Comparison of ENCODE assay signal across 19 cellular contexts in the genomic region with DNA sequence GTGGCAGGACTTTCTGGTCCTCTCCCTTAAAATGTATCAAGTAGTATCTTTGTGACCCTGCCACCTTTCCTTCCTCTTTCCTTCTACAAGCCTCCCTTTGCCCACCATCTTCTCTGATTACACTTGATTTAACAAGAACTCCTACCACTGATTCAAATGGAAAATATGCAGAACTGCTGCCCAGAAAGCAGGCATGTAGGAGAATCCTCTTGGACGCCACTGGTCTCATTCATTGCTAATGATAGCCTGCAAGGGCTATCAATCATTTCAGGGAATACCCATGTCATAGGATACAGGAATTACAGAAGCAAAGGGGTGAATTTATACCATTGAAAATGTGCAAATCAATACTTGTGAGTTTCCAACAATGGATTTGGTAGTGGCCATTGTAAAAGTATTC.
A peak's percentile ranks its signal among the peaks of the same experiment; 100 is the strongest.
DNase-seq lines count a peak whose midpoint lies in the region; TF ChIP-seq lines count a peak whose summit lies in the region.
"Had no signal": no experiment of that assay in that cellular context is flagged by ENCODE, and none has a peak within 500 bp of the region (broad histone marks: within the 10 kb centered on the region; RNA-seq: fewer than 3 reads in every experiment).

No MANE protein-coding gene starts in this region.

- no peaks in the 10 kb centered on the region; the same call in 1 of the 2 replicates for H3K27me3 Mint-ChIP-seq in HFFc6 (ENCODE audit: insufficient read depth)

- no peaks in the 10 kb centered on the region for H3K36me3 ChIP-seq in suprapubic skin
- H3K36me3 ChIP-seq: SJCRH30 had no signal

- no peaks in the 10 kb centered on the region for H3K4me1 ChIP-seq in suprapubic skin
- H3K4me1 ChIP-seq: SJCRH30 had no signal

- peak; percentile 11 for DNase-seq in GM04503 (ENCODE audit: low read depth)
- DNase-seq in HFFc6: peak; percentile 15
- DNase-seq in dedifferentiated amniotic fluid mesenchymal stem cell (ENCODE audit: extremely low spot score): peak; percentile 25
- peak; percentile 56 for DNase-seq in myocyte (ENCODE audit: low read depth)
- no peak for DNase-seq in suprapubic skin (ENCODE audit: low spot score in 2 of 2)
- no peak for DNase-seq in NCI-H1694 treated with DMSO at 0.1 percent for 48 hours (lab: John Stamatoyannopoulos, UW)
- no peak for DNase-seq in C1 segment of cervical spinal cord (lab: John Stamatoyannopoulos, UW)
- DNase-seq: ACHN, DND-41, MM.1S, NCI-H1092, NCI-H146, NCI-H2081 treated with DMSO at 0.1 percent for 48 hours, NCI-H526, PC-3, SJCRH30 had no signal

- no peaks in the 10 kb centered on the region for H3K36me3 Mint-ChIP-seq in HFFc6 (ENCODE audit: low read depth)

- TF ChIP-seq EP300 in suprapubic skin (IDR thresholded peaks at IDR 0.05): no peak

- TF ChIP-seq CTCF in HFFc6 (IDR thresholded peaks at IDR 0.05) (no peak), suprapubic skin (IDR thresholded peaks at IDR 0.05) (no peak)

- 21% methylated on average over 1 of the region's 1 CpG for WGBS in suprapubic skin

- H3K9me3 ChIP-seq in suprapubic skin: no peaks in the 10 kb centered on the region
- H3K9me3 ChIP-seq: SJCRH30 had no signal

- TF ChIP-seq POLR2A in suprapubic skin (IDR thresholded peaks at IDR 0.05): no peak

- H3K4me3 Mint-ChIP-seq in HFFc6: no peak overlapping the region
- H3K4me3 Mint-ChIP-seq: GM23338 had no signal

- no peak overlapping the region for H3K27ac ChIP-seq in suprapubic skin
- H3K27ac ChIP-seq: C4-2B, RWPE1, SJCRH30 had no signal

- H3K9me3 Mint-ChIP-seq in HFFc6: no peaks in the 10 kb centered on the region
- H3K9me3 Mint-ChIP-seq: GM23338 had no signal

- no peak overlapping the region for H3K4me3 ChIP-seq in suprapubic skin
- H3K4me3 ChIP-seq: GM23338, SJCRH30 had no signal

- no peaks in the 10 kb centered on the region for H3K27me3 ChIP-seq in suprapubic skin
- H3K27me3 ChIP-seq: SJCRH30 had no signal

- H3K4me1 Mint-ChIP-seq in HFFc6 (ENCODE audit: low read depth): peaks cover 6% of the 10 kb centered on the region; the same call in 1 of the 2 replicates

- no peak overlapping the region for H3K27ac Mint-ChIP-seq in HFFc6
- H3K27ac Mint-ChIP-seq: GM23338 had no signal

Comparison
In these comparisons a context has a peak if more than half of its experiments do, and no peak if none do; other contexts are left out.
1. DNase-seq: peak in GM04503 (single experiment), HFFc6 (single experiment), dedifferentiated amniotic fluid mesenchymal stem cell (single experiment) and myocyte (single experiment); none in suprapubic skin (0 of 2), NCI-H1694 treated with DMSO at 0.1 percent for 48 hours (single experiment) and C1 segment of cervical spinal cord (0 of 14).